ENCODE assay signal across 8 cellular contexts in the genomic region with DNA sequence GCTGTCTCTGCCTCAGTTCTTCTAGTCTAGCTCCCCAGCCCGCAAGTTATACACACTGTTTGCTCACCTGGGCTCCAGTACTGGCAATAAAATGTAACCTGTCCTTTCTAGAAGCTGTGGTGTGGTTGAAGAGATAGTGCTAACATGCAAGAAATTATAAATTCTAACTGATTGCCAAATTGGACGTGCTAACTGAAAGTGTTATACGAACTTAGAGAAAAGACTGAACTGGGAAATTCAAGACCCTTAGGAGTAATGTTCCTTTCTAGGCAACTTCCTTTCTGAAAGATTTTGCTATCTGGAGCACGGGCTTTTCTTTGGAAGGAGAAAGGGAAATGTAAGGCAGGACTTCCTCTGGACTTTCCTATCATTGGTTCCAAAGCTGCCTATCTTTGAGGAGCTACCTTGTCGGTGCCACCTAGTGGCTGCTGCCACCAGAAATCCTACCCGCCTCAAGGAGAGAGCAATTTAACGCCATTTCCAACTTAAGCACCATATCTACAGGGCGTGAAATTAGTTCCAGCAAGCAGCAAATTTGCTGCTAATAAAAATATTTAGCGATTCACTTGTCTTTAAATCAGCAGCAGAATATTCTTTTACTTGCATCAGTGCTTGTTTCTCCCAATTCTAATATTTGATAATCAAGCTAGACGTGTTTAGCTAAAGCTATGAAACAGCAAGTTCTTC. TPM values are rescaled to one million over a fixed set of nuclear protein-coding genes. Genes with fewer than 3 reads are reported as not detected.
DNase-seq lines count a peak whose midpoint lies in the region; ATAC-seq and TF ChIP-seq lines count a peak whose summit lies in the region.

No MANE protein-coding gene starts in this region.

- H3K9me2 ChIP-seq in SU-DHL-6 (replicated peaks; ENCODE audit: insufficient read depth, low read length), result no peaks in the 10 kb centered on the region

- H3K4me3 Mint-ChIP-seq in CD8-positive, alpha-beta memory T cell, result peak overlapping the region in 1 of 7 donors; percentile 3

- peak overlapping the region; percentile 61 for H2AFZ ChIP-seq in SU-DHL-6 (ENCODE audit: low read depth, low read length, severe bottlenecking)

- H3K4me1 ChIP-seq in CD8-positive, alpha-beta memory T cell (ENCODE audit: insufficient read depth, low read length), result no peaks in the 10 kb centered on the region
- no peaks in the 10 kb centered on the region for H3K4me1 ChIP-seq in mucosa of descending colon (ENCODE audit: low read depth)
- no peaks in the 10 kb centered on the region for H3K4me1 ChIP-seq in upper lobe of right lung

- ATAC-seq in GM19395 (IDR thresholded peaks at IDR 0.05; ENCODE audit: unreplicated experiment), result peak; percentile 90
- peak; percentile 82 for ATAC-seq in mucosa of descending colon
- ATAC-seq in upper lobe of right lung, result peak; percentile 97

- H3K27me3 Mint-ChIP-seq in CD8-positive, alpha-beta memory T cell, result peaks cover 26 to 61% of the 10 kb centered on the region in 2 donors

- no peak overlapping the region for H3K4me3 ChIP-seq in CD8-positive, alpha-beta memory T cell (ENCODE audit: low read length)
- H3K4me3 ChIP-seq in SU-DHL-6 (ENCODE audit: insufficient read depth, low read length, poor library complexity, severe bottlenecking) (no peak overlapping the region), dorsolateral prefrontal cortex (peak overlapping the region in 10 of 59 donors; percentile 8 to 34 (median 23)), mucosa of descending colon (no peak overlapping the region), upper lobe of right lung (peak overlapping the region; percentile 0)

- no peak overlapping the region for H3K27ac ChIP-seq in CD8-positive, alpha-beta memory T cell (ENCODE audit: low read depth, low read length)
- H3K27ac ChIP-seq in SU-DHL-6 (ENCODE audit: low read depth, low read length) (no peak overlapping the region), dorsolateral prefrontal cortex (peak overlapping the region in 1 of 59 donors; percentile 38), upper lobe of right lung (peak overlapping the region; percentile 32)

- peak overlapping the region; percentile 29 for H3K4me2 ChIP-seq in SU-DHL-6 (ENCODE audit: low read depth, low read length, poor library complexity, severe bottlenecking)

- DNase-seq in CD8-positive, alpha-beta memory T cell, result peak in 3 of 5 donors; percentile 13 to 62 (median 15)
- DNase-seq in dorsolateral prefrontal cortex, result peak in 2 of 10 donors; percentile 7 to 35
- DNase-seq in mucosa of descending colon, result peak in 2 of 3 donors; percentile 51 to 62
- peak; percentile 81 for DNase-seq in upper lobe of right lung
- DNase-seq in T-helper 9 cell, result no peak

- H3K79me2 ChIP-seq in SU-DHL-6 (ENCODE audit: insufficient read depth, low read length), result no peaks in the 10 kb centered on the region

- CTCF ChIA-PET in CD8-positive, alpha-beta memory T cell (lab: Charles Lee), result interaction anchor here (0.7 to 1.7 kb wide), 14 partner anchors 10 to 1620 kb away, joined by 3 to 9 read pairs (median 4); partner anchors contain the start of gene TMEM218

- no peaks in the 10 kb centered on the region for H4K20me1 ChIP-seq in SU-DHL-6 (ENCODE audit: low read depth, low read length)

- no peaks in the 10 kb centered on the region for H3F3A ChIP-seq in SU-DHL-6 (ENCODE audit: insufficient read depth)

- no peak overlapping the region for H3K27ac Mint-ChIP-seq in CD8-positive, alpha-beta memory T cell

- TF ChIP-seq EP300 in Ishikawa (IDR thresholded peaks at IDR 0.05; ENCODE audit: borderline replicate concordance), result no peak

- peaks cover 8% of the 10 kb centered on the region for H3K27me3 ChIP-seq in CD8-positive, alpha-beta memory T cell (ENCODE audit: insufficient read depth, low read length, poor library complexity, severe bottlenecking)
- H3K27me3 ChIP-seq in SU-DHL-6 (ENCODE audit: low read length) (no peaks in the 10 kb centered on the region), dorsolateral prefrontal cortex (peaks cover 0 to 16% (median 0%) of the 10 kb centered on the region in 45 donors), upper lobe of right lung (no peaks in the 10 kb centered on the region)

- TF ChIP-seq CTCF in SU-DHL-6 (IDR thresholded peaks at IDR 0.05; ENCODE audit: insufficient read depth, low read length, poor library complexity, severe bottlenecking), result peak; percentile 65
- TF ChIP-seq CTCF in dorsolateral prefrontal cortex (IDR thresholded peaks at IDR 0.05 in 54 of 56, conservative IDR thresholded peaks at IDR 0.05 in 2 of 56; ENCODE audit: low read depth in 1 of 56, partially characterized antibody in 56 of 56), result peak in 43 of 56 donors; percentile 8 to 52 (median 35)
- no peak for TF ChIP-seq CTCF in mucosa of descending colon (IDR thresholded peaks at IDR 0.05)
- peak; percentile 57 for TF ChIP-seq CTCF in upper lobe of right lung (IDR thresholded peaks at IDR 0.05)

- intact Hi-C loops in dorsolateral prefrontal cortex (cut with DNase I), result no loop called here
- intact Hi-C loops in mucosa of descending colon (cut with DNase I, micrococcal nuclease), result no loop called here
- intact Hi-C loops in upper lobe of right lung (cut with DNase I), result no loop called here

- no peaks in the 10 kb centered on the region for H3K9me3 ChIP-seq in CD8-positive, alpha-beta memory T cell (ENCODE audit: low read length)
- no peaks in the 10 kb centered on the region for H3K9me3 ChIP-seq in SU-DHL-6 (ENCODE audit: insufficient read depth, low read length)
- no peaks in the 10 kb centered on the region for H3K9me3 ChIP-seq in mucosa of descending colon
- no peaks in the 10 kb centered on the region for H3K9me3 ChIP-seq in upper lobe of right lung

- no peaks in the 10 kb centered on the region for H3K9me3 Mint-ChIP-seq in CD8-positive, alpha-beta memory T cell

- no peaks in the 10 kb centered on the region for H3K36me3 Mint-ChIP-seq in CD8-positive, alpha-beta memory T cell

- POLR2A ChIA-PET in CD8-positive, alpha-beta memory T cell (lab: Charles Lee), result interaction anchor here (0.7 kb wide), 1 partner anchor 254 kb away, joined by 5 read pairs; no protein-coding TSS in a partner anchor

- TF ChIP-seq RAD21 in Ishikawa (IDR thresholded peaks at IDR 0.05; ENCODE audit: low read depth), result no peak

- no peak overlapping the region for H3K9ac ChIP-seq in SU-DHL-6 (ENCODE audit: low read length)

- no peaks in the 10 kb centered on the region for H3K36me3 ChIP-seq in CD8-positive, alpha-beta memory T cell (ENCODE audit: insufficient read depth, low read length)
- H3K36me3 ChIP-seq in SU-DHL-6 (ENCODE audit: low read length) (no peaks in the 10 kb centered on the region), mucosa of descending colon (ENCODE audit: low read depth) (no peaks in the 10 kb centered on the region), upper lobe of right lung (no peaks in the 10 kb centered on the region)

- H3K4me1 Mint-ChIP-seq in CD8-positive, alpha-beta memory T cell, result peaks cover 0 to 6% (median 2%) of the 10 kb centered on the region in 3 donors

TF ChIP-seq in Ishikawa, 13 proteins besides CTCF, POLR2A, EP300 and RAD21:
- no peak for TF ChIP-seq EGR1 (IDR thresholded peaks at IDR 0.05)
- no peak for TF ChIP-seq MAX (IDR thresholded peaks at IDR 0.05)
- 0 out of 2 replicates have a peak, but pooled peaks have one; percentile 50 for TF ChIP-seq YY1 (IDR thresholded peaks at IDR 0.05; ENCODE audit: low read depth)
- no peak for TF ChIP-seq FOXM1 (IDR thresholded peaks at IDR 0.05; ENCODE audit: borderline replicate concordance, low read depth)

RNA-seq across cellular contexts. Expression of gene TMEM218, which starts 12.7 kb away (rescaled TPM):
- 10 to 100 TPM; 22.5 to 25.5 TPM for total RNA-seq in CD8-positive, alpha-beta memory T cell
- polyA plus RNA-seq in CD8-positive, alpha-beta memory T cell, result 36.6 TPM
- total RNA-seq in dorsolateral prefrontal cortex (10 to 100 TPM in 52 of 120 experiments, 1 to 10 TPM in 68; 5.4 to 17.7 (median 9.7) TPM), mucosa of descending colon (10 to 100 TPM; 12.5 to 16.9 (median 16.1) TPM), upper lobe of right lung (19.0 TPM)

RNA-seq across cellular contexts. Expression of gene PKNOX2, which starts 40.5 kb away (rescaled TPM):
- not detected for total RNA-seq in CD8-positive, alpha-beta memory T cell
- not detected for polyA plus RNA-seq in CD8-positive, alpha-beta memory T cell
- 10 to 100 TPM; 19.6 to 99.6 (median 55.2) TPM for total RNA-seq in dorsolateral prefrontal cortex
- 1 to 10 TPM; 1.5 to 4.0 (median 1.9) TPM for total RNA-seq in mucosa of descending colon
- 17.8 TPM for total RNA-seq in upper lobe of right lung
